Comparison of ENCODE assay signal across 1 cellular context in the genomic region with DNA sequence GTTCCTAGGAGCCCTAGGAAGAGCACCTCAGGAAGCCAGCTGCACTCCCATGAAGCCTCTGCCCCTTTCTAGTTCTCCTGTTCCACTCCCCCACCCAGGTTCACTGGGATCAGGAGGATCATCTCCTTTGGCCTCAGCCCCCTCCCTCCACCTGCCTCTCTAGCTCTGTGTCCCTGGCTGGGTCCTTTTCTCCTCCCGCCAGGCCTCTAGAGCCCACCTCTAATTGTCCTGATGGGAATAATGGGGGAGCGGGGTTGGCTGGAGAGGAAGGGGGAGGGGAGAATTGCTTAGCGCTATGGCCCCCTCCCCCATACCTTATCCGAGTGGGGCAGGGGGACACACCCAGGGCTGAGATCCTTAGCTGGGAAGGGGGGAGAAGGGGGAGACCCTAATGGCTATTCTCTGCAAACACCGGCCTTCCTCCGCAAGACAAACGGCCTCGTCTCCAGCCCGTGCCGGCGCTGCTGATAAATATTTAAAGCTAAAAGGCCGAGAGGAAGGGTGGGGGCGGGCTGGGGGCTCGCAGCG.
TF ChIP-seq lines count a peak whose summit lies in the region.

No MANE protein-coding gene starts in this region.

TF ChIP-seq in endothelial cell of umbilical vein, 7 proteins besides CTCF, POLR2A, EP300 and RAD21:
- no peak for TF ChIP-seq JUN (IDR thresholded peaks at IDR 0.05; ENCODE audit: borderline replicate concordance, insufficient read depth, insufficient read length, low read depth)
- TF ChIP-seq FOS (IDR thresholded peaks at IDR 0.05; ENCODE audit: borderline replicate concordance, insufficient read depth, low read length): no peak
- TF ChIP-seq, protein P1, sequence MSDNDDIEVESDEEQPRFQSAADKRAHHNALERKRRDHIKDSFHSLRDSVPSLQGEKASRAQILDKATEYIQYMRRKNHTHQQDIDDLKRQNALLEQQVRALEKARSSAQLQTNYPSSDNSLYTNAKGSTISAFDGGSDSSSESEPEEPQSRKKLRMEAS (IDR thresholded peaks at IDR 0.05; ENCODE audit: insufficient read depth, insufficient read length): no peak
- no peak for TF ChIP-seq MYC (IDR thresholded peaks at IDR 0.05; ENCODE audit: low read depth, low read length)
- no peak for TF ChIP-seq POLR2AphosphoS5 (IDR thresholded peaks at IDR 0.05; ENCODE audit: insufficient read depth, low read depth, low read length)
- TF ChIP-seq GATA2 (IDR thresholded peaks at IDR 0.05; ENCODE audit: insufficient read depth, insufficient read length, low read depth, low read length): no peak
- TF ChIP-seq EZH2 (IDR thresholded peaks at IDR 0.05; ENCODE audit: borderline replicate concordance, low read depth, low read length, severe bottlenecking): no peak
